ENCODE assay signal across 3 cellular contexts in the genomic region with DNA sequence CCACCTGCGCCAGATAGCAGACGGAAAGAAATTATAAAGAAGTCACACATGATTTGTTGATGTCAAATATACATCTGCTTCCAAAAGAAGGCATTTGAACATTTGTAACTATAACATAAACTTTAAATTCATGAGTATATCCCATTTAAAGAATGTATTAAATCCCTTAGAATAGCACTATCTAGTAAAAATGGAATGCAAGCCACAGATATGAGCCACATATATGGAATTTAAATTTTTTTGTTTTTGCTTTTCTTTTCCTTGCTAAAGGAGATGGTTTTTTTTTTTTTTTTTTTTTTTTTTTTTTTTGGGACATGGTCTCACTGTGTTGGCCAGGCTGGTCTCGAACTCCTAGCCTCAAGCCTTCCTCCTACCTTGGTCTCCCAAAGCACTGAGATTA.
TF ChIP-seq lines count a peak whose summit lies in the region.

No MANE protein-coding gene starts in this region.

TF ChIP-seq in GM23338, 12 proteins besides CTCF, POLR2A, EP300 and RAD21 (continues in another document):
- TF ChIP-seq CREB1 (CRISPR knock-in tag; IDR thresholded peaks at IDR 0.05; ENCODE audit: low read depth) (no peak), ZNF462 (CRISPR knock-in tag; IDR thresholded peaks at IDR 0.05) (no peak), EZH2 (IDR thresholded peaks at IDR 0.05; ENCODE audit: low read depth, unreplicated experiment) (no peak), EZH2phosphoT487 (IDR thresholded peaks at IDR 0.05; ENCODE audit: unreplicated experiment) (no peak), JUNB (IDR thresholded peaks at IDR 0.05; ENCODE audit: unreplicated experiment) (no peak)

TF ChIP-seq in SK-N-SH, 30 proteins besides CTCF, POLR2A, EP300 and RAD21:
- TF ChIP-seq NRF1 (IDR thresholded peaks at IDR 0.05; ENCODE audit: low read depth, low read length): no peak
- TF ChIP-seq FOXM1 (IDR thresholded peaks at IDR 0.05; ENCODE audit: low read depth): no peak
- TF ChIP-seq, protein P1, sequence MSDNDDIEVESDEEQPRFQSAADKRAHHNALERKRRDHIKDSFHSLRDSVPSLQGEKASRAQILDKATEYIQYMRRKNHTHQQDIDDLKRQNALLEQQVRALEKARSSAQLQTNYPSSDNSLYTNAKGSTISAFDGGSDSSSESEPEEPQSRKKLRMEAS (IDR thresholded peaks at IDR 0.05; ENCODE audit: low read depth): no peak
- TF ChIP-seq TAF1 (IDR thresholded peaks at IDR 0.05; ENCODE audit: borderline replicate concordance, low read depth, low read length): no peak
- no peak for TF ChIP-seq RFX5 (IDR thresholded peaks at IDR 0.05; ENCODE audit: low read length)
- no peak for TF ChIP-seq FOXJ3 (CRISPR knock-in tag; IDR thresholded peaks at IDR 0.05)
- TF ChIP-seq, protein P2, sequence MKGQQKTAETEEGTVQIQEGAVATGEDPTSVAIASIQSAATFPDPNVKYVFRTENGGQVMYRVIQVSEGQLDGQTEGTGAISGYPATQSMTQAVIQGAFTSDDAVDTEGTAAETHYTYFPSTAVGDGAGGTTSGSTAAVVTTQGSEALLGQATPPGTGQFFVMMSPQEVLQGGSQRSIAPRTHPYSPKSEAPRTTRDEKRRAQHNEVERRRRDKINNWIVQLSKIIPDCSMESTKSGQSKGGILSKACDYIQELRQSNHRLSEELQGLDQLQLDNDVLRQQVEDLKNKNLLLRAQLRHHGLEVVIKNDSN (IDR thresholded peaks at IDR 0.05; ENCODE audit: borderline replicate concordance, low read depth): no peak
- no peak for TF ChIP-seq GATA2 (CRISPR knock-in tag; IDR thresholded peaks at IDR 0.05)
- no peak for TF ChIP-seq POLR2AphosphoS5 (IDR thresholded peaks at IDR 0.05; ENCODE audit: low read depth, low read length)
- TF ChIP-seq, protein P3, sequence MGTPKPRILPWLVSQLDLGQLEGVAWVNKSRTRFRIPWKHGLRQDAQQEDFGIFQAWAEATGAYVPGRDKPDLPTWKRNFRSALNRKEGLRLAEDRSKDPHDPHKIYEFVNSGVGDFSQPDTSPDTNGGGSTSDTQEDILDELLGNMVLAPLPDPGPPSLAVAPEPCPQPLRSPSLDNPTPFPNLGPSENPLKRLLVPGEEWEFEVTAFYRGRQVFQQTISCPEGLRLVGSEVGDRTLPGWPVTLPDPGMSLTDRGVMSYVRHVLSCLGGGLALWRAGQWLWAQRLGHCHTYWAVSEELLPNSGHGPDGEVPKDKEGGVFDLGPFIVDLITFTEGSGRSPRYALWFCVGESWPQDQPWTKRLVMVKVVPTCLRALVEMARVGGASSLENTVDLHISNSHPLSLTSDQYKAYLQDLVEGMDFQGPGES (IDR thresholded peaks at IDR 0.05; ENCODE audit: low read depth, low read length): no peak
- TF ChIP-seq, protein P4, sequence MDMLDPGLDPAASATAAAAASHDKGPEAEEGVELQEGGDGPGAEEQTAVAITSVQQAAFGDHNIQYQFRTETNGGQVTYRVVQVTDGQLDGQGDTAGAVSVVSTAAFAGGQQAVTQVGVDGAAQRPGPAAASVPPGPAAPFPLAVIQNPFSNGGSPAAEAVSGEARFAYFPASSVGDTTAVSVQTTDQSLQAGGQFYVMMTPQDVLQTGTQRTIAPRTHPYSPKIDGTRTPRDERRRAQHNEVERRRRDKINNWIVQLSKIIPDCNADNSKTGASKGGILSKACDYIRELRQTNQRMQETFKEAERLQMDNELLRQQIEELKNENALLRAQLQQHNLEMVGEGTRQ (IDR thresholded peaks at IDR 0.05; ENCODE audit: borderline replicate concordance, low read depth, low read length): no peak
- no peak for TF ChIP-seq MXI1 (IDR thresholded peaks at IDR 0.05; ENCODE audit: low read depth, low read length)
- no peak for TF ChIP-seq YY1 (IDR thresholded peaks at IDR 0.05; ENCODE audit: low read depth)
- no peak for TF ChIP-seq RCOR1 (IDR thresholded peaks at IDR 0.05; ENCODE audit: low read length)
- no peak for TF ChIP-seq GABPA (IDR thresholded peaks at IDR 0.05; ENCODE audit: low read depth)
- no peak for TF ChIP-seq REST (IDR thresholded peaks at IDR 0.05; ENCODE audit: low read depth, low read length)
- TF ChIP-seq FOSL2 (IDR thresholded peaks at IDR 0.05; ENCODE audit: borderline replicate concordance, low read depth): no peak

TF ChIP-seq in H1, 55 proteins besides CTCF, POLR2A, EP300 and RAD21:
- TF ChIP-seq ASH2L (IDR thresholded peaks at IDR 0.05; ENCODE audit: low read length): no peak
- TF ChIP-seq NRF1 (IDR thresholded peaks at IDR 0.05; ENCODE audit: low read depth, low read length): no peak
- TF ChIP-seq SAP30 (IDR thresholded peaks at IDR 0.05; ENCODE audit: insufficient read depth, insufficient replicate concordance, low read length): no peak
- no peak for TF ChIP-seq SP4 (IDR thresholded peaks at IDR 0.05; ENCODE audit: low read length)
- TF ChIP-seq TBP (IDR thresholded peaks at IDR 0.05; ENCODE audit: low read depth, low read length): no peak
- no peak for TF ChIP-seq NANOG (IDR thresholded peaks at IDR 0.05; ENCODE audit: insufficient read depth, low read depth, low read length, poor library complexity, severe bottlenecking)
- no peak for TF ChIP-seq RXRA (IDR thresholded peaks at IDR 0.05; ENCODE audit: insufficient read depth, low read depth, low read length)
- TF ChIP-seq GABPA (IDR thresholded peaks at IDR 0.05; ENCODE audit: borderline replicate concordance, insufficient read depth, low read length): no peak
- TF ChIP-seq EGR1 (IDR thresholded peaks at IDR 0.05; ENCODE audit: borderline replicate concordance, low read depth, low read length): no peak
- TF ChIP-seq SRF (IDR thresholded peaks at IDR 0.05; ENCODE audit: low read depth, low read length): no peak
- TF ChIP-seq RBBP5 (IDR thresholded peaks at IDR 0.05; ENCODE audit: borderline replicate concordance, low read depth, low read length): no peak
- no peak for TF ChIP-seq HDAC6 (IDR thresholded peaks at IDR 0.05; ENCODE audit: low read depth, low read length)
- TF ChIP-seq SUZ12 (IDR thresholded peaks at IDR 0.05; ENCODE audit: low read length): no peak
- TF ChIP-seq YY1 (IDR thresholded peaks at IDR 0.05; ENCODE audit: low read depth, low read length): no peak
